In genomic region chr13:36343766-36344165, GRCh38 we compare ENCODE assay signal across 7 cellular contexts. TPM values are rescaled to one million over a fixed set of nuclear protein-coding genes. Genes with fewer than 3 reads are reported as not detected.
A peak's percentile ranks its signal among the peaks of the same experiment; 100 is the strongest.
DNase-seq lines count a peak whose midpoint lies in the region; ATAC-seq and TF ChIP-seq lines count a peak whose summit lies in the region.

No MANE protein-coding gene starts in this region.

- peak overlapping the region; percentile 64 for H3K4me3 ChIP-seq in HAP-1
- H3K4me3 ChIP-seq in fibroblast of pulmonary artery (replicated peaks; ENCODE audit: low read depth, low read length), result peak overlapping the region; percentile 92
- peak overlapping the region in 1 of 4 donors; percentile 77 for H3K4me3 ChIP-seq in gastrocnemius medialis

- H3K9me3 ChIP-seq in HAP-1 (no peaks in the 10 kb centered on the region), gastrocnemius medialis (no peaks in the 10 kb centered on the region)

- TF ChIP-seq CTCF in WTC11 (IDR thresholded peaks at IDR 0.05), result no peak
- no peak for TF ChIP-seq CTCF in fibroblast of pulmonary artery (IDR thresholded peaks at IDR 0.05; ENCODE audit: low read length, missing control alignments)
- no peak for TF ChIP-seq CTCF in gastrocnemius medialis (IDR thresholded peaks at IDR 0.05 in 4 of 5, conservative IDR thresholded peaks at IDR 0.05 in 1 of 5)

- H3K27me3 ChIP-seq in HAP-1 (ENCODE audit: low read depth) (no peaks in the 10 kb centered on the region), gastrocnemius medialis (no peaks in the 10 kb centered on the region)

- TF ChIP-seq POLR2A in gastrocnemius medialis (IDR thresholded peaks at IDR 0.05), result no peak

- ATAC-seq in WTC11, result no peak
- no peak for ATAC-seq in gastrocnemius medialis
- no peak for ATAC-seq in HG03457 (IDR thresholded peaks at IDR 0.05; ENCODE audit: unreplicated experiment)

- H3K9me3 Mint-ChIP-seq in WTC11, result no peaks in the 10 kb centered on the region

- DNase-seq in HAP-1 (ENCODE audit: low spot score in 2 of 2) (peak in 1 of 2 experiments; percentile 50), WTC11 (ENCODE audit: low spot score) (no peak), fibroblast of pulmonary artery (ENCODE audit: low read depth) (no peak), gastrocnemius medialis (no peak), NOMO-1 treated with DMSO at 0.1 percent for 48 hours (lab: John Stamatoyannopoulos, UW; ENCODE audit: unreplicated experiment) (no peak), OCI-M2 (lab: John Stamatoyannopoulos, UW; ENCODE audit: unreplicated experiment) (no peak)

- H3K4me1 Mint-ChIP-seq in WTC11, result peaks cover 56% of the 10 kb centered on the region

- H3K36me3 ChIP-seq in HAP-1 (replicated peaks) (no peaks in the 10 kb centered on the region), gastrocnemius medialis (no peaks in the 10 kb centered on the region)

- in situ Hi-C loops in HAP-1 (cut with MboI; ENCODE audit: low sequenced_read_pairs) (no loop called here), gastrocnemius medialis (cut with MboI; ENCODE audit: low sequenced_read_pairs in 4 of 4) (loop anchor here in 1 of 4 donors (25.0 kb wide), 1 partner anchor 644 kb away; the partner anchor contains the start of gene ALG5)

- H3K36me3 Mint-ChIP-seq in WTC11, result no peaks in the 10 kb centered on the region

- H3K27me3 Mint-ChIP-seq in WTC11 (ENCODE audit: low read depth), result no peaks in the 10 kb centered on the region; the same call in 1 of the 2 replicates

- peak overlapping the region; percentile 98 for H3K27ac Mint-ChIP-seq in WTC11

- intact Hi-C loops in gastrocnemius medialis (cut with DNase I; ENCODE audit: low total_unique reads), result no loop called here

- peak overlapping the region; percentile 90 for H3K4me3 Mint-ChIP-seq in WTC11

- H3K4me1 ChIP-seq in HAP-1 (peaks cover 25% of the 10 kb centered on the region), gastrocnemius medialis (peaks cover 10 to 33% of the 10 kb centered on the region in 2 donors)

- CTCF ChIA-PET in WTC11 (lab: Charles Lee), result interaction anchor here (0.7 to 0.9 kb wide), 3 partner anchors 13 to 109 kb away, joined by 3 to 4 read pairs (median 3); no protein-coding TSS in a partner anchor

- POLR2A ChIA-PET in WTC11 (lab: Charles Lee), result interaction anchor here (3.4 kb wide), 1 partner anchor 46 kb away, joined by 13 read pairs; the partner anchor contains the start of gene CCDC169

- H3K27ac ChIP-seq in gastrocnemius medialis, result peak overlapping the region; percentile 90 to 97 (median 94)

TF ChIP-seq in WTC11, 78 proteins besides CTCF, POLR2A, EP300 and RAD21:
- TF ChIP-seq ZBTB43 (CRISPR knock-in tag; IDR thresholded peaks at IDR 0.05) (no peak), JAZF1 (CRISPR knock-in tag; IDR thresholded peaks at IDR 0.05) (no peak), SMAD3 (CRISPR knock-in tag; IDR thresholded peaks at IDR 0.05; ENCODE audit: borderline replicate concordance) (no peak)

RNA-seq across cellular contexts. Expression of gene SPART, which starts 2.4 kb away (rescaled TPM):
- total RNA-seq in WTC11 (2021) (88.8 to 95.7 TPM (median 95.7 TPM) in 3 replicates), gastrocnemius medialis (10 to 100 TPM; 34.1 to 58.7 (median 48.8) TPM)

RNA-seq across cellular contexts. Expression of gene CCDC169, which starts 46.2 kb away (rescaled TPM):
- 36.8 to 41.8 TPM (median 39.8 TPM) in 3 replicates for total RNA-seq in WTC11 (2021)
- 1 to 10 TPM in 1 of 4 donors, under 1 TPM in 1, not detected in 2; 0.10 to 1.7 TPM for total RNA-seq in gastrocnemius medialis

Comparison
In these comparisons a context has a peak if more than half of its experiments do, and no peak if none do; other contexts are left out.
1. RNA of gene CCDC169, which starts 46.2 kb away (total RNA-seq): 36.8 to 41.8 TPM in WTC11; 0.10 to 1.7 TPM in gastrocnemius medialis; every median in the first group is over 10 times any median in the second.